Comparison of ENCODE assay signal across 1 cellular context in genomic region chr15:29776859-29777258, GRCh38.
TF ChIP-seq lines count a peak whose summit lies in the region.

No MANE protein-coding gene starts in this region.

TF ChIP-seq in GM23338, 12 proteins besides CTCF, POLR2A, EP300 and RAD21 (continued from another document):
- no peak for TF ChIP-seq ZNF462 (CRISPR knock-in tag; IDR thresholded peaks at IDR 0.05)
TF ChIP-seq in GM23338: peak in this region for 0.
